In genomic region chr1:206544562-206545257, GRCh38 we compare ENCODE assay signal across 8 cellular contexts. TPM values are rescaled to one million over a fixed set of nuclear protein-coding genes. Genes with fewer than 3 reads are reported as not detected.
A peak's percentile ranks its signal among the peaks of the same experiment; 100 is the strongest.
DNase-seq lines count a peak whose midpoint lies in the region; ATAC-seq and TF ChIP-seq lines count a peak whose summit lies in the region.

No MANE protein-coding gene starts in this region.

- no peaks in the 10 kb centered on the region for H4K20me1 ChIP-seq in Loucy (ENCODE audit: insufficient read depth, low read length, poor library complexity, severe bottlenecking)

- H2AFZ ChIP-seq in Loucy (ENCODE audit: low read length) = no peak overlapping the region

- H3K4me2 ChIP-seq in Loucy (ENCODE audit: low read depth, low read length, poor library complexity, severe bottlenecking) = no peak overlapping the region

- no peak overlapping the region for H3K4me3 ChIP-seq in Loucy (ENCODE audit: low read length, poor library complexity, severe bottlenecking)
- H3K4me3 ChIP-seq in psoas muscle = no peak overlapping the region

- no peaks in the 10 kb centered on the region for H3K79me2 ChIP-seq in Loucy (ENCODE audit: insufficient read depth, low read length)

- no peaks in the 10 kb centered on the region for H3K9me3 ChIP-seq in Loucy (ENCODE audit: insufficient read depth, low read depth, low read length)
- no peaks in the 10 kb centered on the region for H3K9me3 ChIP-seq in psoas muscle

- peak; percentile 96 for TF ChIP-seq CTCF in Loucy (conservative IDR thresholded peaks at IDR 0.05; ENCODE audit: low read length)
- peak; percentile 80 for TF ChIP-seq CTCF in psoas muscle (IDR thresholded peaks at IDR 0.05)

- no peaks in the 10 kb centered on the region for H3F3A ChIP-seq in Loucy (ENCODE audit: low read depth)

- intact Hi-C loops in Right ventricle myocardium superior (cut with DNase I) (loop anchor here (2.0 kb wide), 2 partner anchors 38 to 54 kb away; no protein-coding TSS in a partner anchor), psoas muscle (cut with DNase I) (loop anchor here (1.0 to 5.0 kb wide), 3 partner anchors 39 to 52 kb away; no protein-coding TSS in a partner anchor)

- peak; percentile 84 for ATAC-seq in Right ventricle myocardium superior (ENCODE audit: poor library complexity)
- peak; percentile 82 to 89 (median 88) for ATAC-seq in psoas muscle
- ATAC-seq in GM19455 (IDR thresholded peaks at IDR 0.05; ENCODE audit: unreplicated experiment) = no peak

- H3K27me3 ChIP-seq in Loucy (ENCODE audit: insufficient read depth, low read length, poor library complexity, severe bottlenecking) (no peaks in the 10 kb centered on the region), psoas muscle (ENCODE audit: insufficient read depth in 3 of 3, low read length in 2 of 3) (no peaks in the 10 kb centered on the region)

- H3K4me1 ChIP-seq in Loucy (ENCODE audit: insufficient read depth, low read length, poor library complexity, severe bottlenecking) (no peaks in the 10 kb centered on the region), psoas muscle (no peaks in the 10 kb centered on the region)

- WGBS in psoas muscle, 3 donors = 11 to 14% (median 12%) methylated on average over 9 of the region's 9 CpGs

- DNase-seq in DMS 273 (lab: John Stamatoyannopoulos, UW; ENCODE audit: unreplicated experiment) (peak; percentile 87), DMS 273 treated with DMSO at 0.1 percent for 48 hours (lab: John Stamatoyannopoulos, UW) (no peak), SKM-1 (lab: John Stamatoyannopoulos, UW; ENCODE audit: unreplicated experiment) (peak; percentile 68), Right ventricle myocardium superior (peak; percentile 81), psoas muscle (peak; percentile 72 to 83)
- peak; percentile 80 for DNase-seq in activated naive CD4-positive, alpha-beta T cell treated with anti-CD3 and anti-CD28 coated beads, Interleukin-2, amount 50 U/mL, for 16 hours

- no peaks in the 10 kb centered on the region for H3K9me2 ChIP-seq in Loucy (replicated peaks; ENCODE audit: low read depth, low read length)

- no peaks in the 10 kb centered on the region for H3K36me3 ChIP-seq in Loucy (ENCODE audit: insufficient read depth, low read length)
- no peaks in the 10 kb centered on the region for H3K36me3 ChIP-seq in psoas muscle (ENCODE audit: insufficient read depth in 1 of 2, low read depth in 1 of 2)

- H3K27ac ChIP-seq in psoas muscle = no peak overlapping the region

- H3K9ac ChIP-seq in Loucy (ENCODE audit: low read depth, low read length, poor library complexity, severe bottlenecking) = no peak overlapping the region

RNA-seq across cellular contexts. Expression of gene RASSF5, which starts 37.4 kb away (rescaled TPM):
- total RNA-seq in Right ventricle myocardium superior (3.9 TPM), psoas muscle (10 to 100 TPM in 1 of 4 donors, 1 to 10 TPM in 3; 1.5 to 14.6 (median 5.1) TPM)
- 1 to 10 TPM; 1.1 to 2.8 (median 1.5) TPM for polyA plus RNA-seq in psoas muscle
